Comparison of ENCODE assay signal across 36 cellular contexts in the genomic region with DNA sequence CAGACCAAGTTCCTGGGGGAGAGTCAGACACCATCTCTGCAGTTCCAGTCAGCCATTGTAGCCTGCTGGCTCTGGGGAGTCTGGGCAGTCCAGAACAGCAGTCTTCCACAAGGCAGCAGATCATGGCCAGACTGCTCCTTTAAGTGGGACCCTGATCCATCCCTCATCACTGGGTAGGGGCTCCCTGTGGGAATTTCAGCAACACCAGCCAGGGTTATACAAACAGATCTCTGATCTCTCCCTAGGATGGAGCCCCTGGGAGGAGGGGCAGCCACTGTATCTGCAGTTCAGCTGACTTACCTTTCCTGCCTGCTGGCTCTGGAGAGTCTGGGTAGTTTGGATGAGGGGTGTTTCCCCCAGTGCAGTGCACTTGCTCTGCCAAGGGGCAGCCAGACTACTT. TPM values are rescaled to one million over a fixed set of nuclear protein-coding genes. Genes with fewer than 3 reads are reported as not detected.
"Had no signal": no experiment of that assay in that cellular context is flagged by ENCODE, and none has a peak within 500 bp of the region (broad histone marks: within the 10 kb centered on the region; RNA-seq: fewer than 3 reads in every experiment).

No MANE protein-coding gene starts in this region.

- H3K4me3 ChIP-seq: adrenal gland, ascending aorta, body of pancreas, breast epithelium, cardiac muscle cell had no signal

- H3K27ac ChIP-seq: adrenal gland, ascending aorta, body of pancreas, brain microvascular endothelial cell, breast epithelium, cardiac muscle cell had no signal

- H3K27me3 ChIP-seq: adrenal gland, ascending aorta, body of pancreas, brain microvascular endothelial cell, breast epithelium, cardiac muscle cell had no signal

- H3K4me1 ChIP-seq: adrenal gland, ascending aorta, body of pancreas, breast epithelium had no signal

- FAIRE-seq: astrocyte, bronchial epithelial cell had no signal

- ATAC-seq: activated naive CD4-positive, alpha-beta T cell treated with anti-CD3 and anti-CD28 coated beads, Interleukin-2, amount 50 U/mL, for 72 hours; activated naive CD8-positive, alpha-beta T cell treated with anti-CD3 and anti-CD28 coated beads, Interleukin-2, amount 50 U/mL, for 24 hours; activated T-cell treated with anti-CD3 and anti-CD28 coated beads, Interleukin-2, amount 50 U/mL, for 4 hours; activated T-cell treated with anti-CD3 and anti-CD28 coated beads, Interleukin-2, amount 50 U/mL, for 72 hours; activated T-helper 17 cell treated with anti-CD3 and anti-CD28 coated beads, Interleukin-2, amount 50 U/mL, for 72 hours; body of pancreas had no signal

- DNase-seq: activated effector memory CD4-positive, alpha-beta T cell treated with anti-CD3 and anti-CD28 coated beads, Interleukin-2, amount 50 U/mL, for 16 hours; activated effector memory CD4-positive, alpha-beta T cell treated with Interleukin-2 at 50 U/mL for 16 hours; activated gamma-delta T cell; activated gamma-delta T cell treated with Interleukin-2 at 50 U/mL for 16 hours; activated naive CD4-positive, alpha-beta T cell; activated naive CD4-positive, alpha-beta T cell treated with anti-CD3 and anti-CD28 coated beads for 36 hours; activated naive CD4-positive, alpha-beta T cell treated with anti-CD3 and anti-CD28 coated beads, Interleukin-2, amount 10 ng/mL, durations not matched to agents 7 days and 5 days; activated naive CD4-positive, alpha-beta T cell treated with anti-CD3 and anti-CD28 coated beads, Interleukin-2, amount 50 U/mL, for 16 hours; activated naive CD4-positive, alpha-beta T cell treated with Interleukin-2 at 50 U/mL for 16 hours; activated naive CD8-positive, alpha-beta T cell treated with anti-CD3 and anti-CD28 coated beads for 36 hours; activated naive CD8-positive, alpha-beta T cell treated with anti-CD3 and anti-CD28 coated beads, Interleukin-2, amount 10 ng/mL, durations not matched to agents 7 days and 5 days; activated naive CD8-positive, alpha-beta T cell treated with anti-CD3 and anti-CD28 coated beads, Interleukin-2, amount 50 U/mL, for 24 hours; activated T-cell treated with anti-CD3 and anti-CD28 coated beads, Interleukin-2, amount 50 U/mL, for 24 hours; activated T-cell treated with anti-CD3 and anti-CD28 coated beads, Interleukin-2, amount 50 U/mL, for 4 hours; activated T-cell treated with anti-CD3 and anti-CD28 coated beads, Interleukin-2, amount 50 U/mL, for 48 hours; activated T-cell treated with anti-CD3 and anti-CD28 coated beads, Interleukin-2, amount 50 U/mL, for 72 hours; adrenal gland; amniotic stem cell; amygdala; anterior cingulate cortex; aorta; body of pancreas; brain microvascular endothelial cell; caudate nucleus; central memory CD4-positive, alpha-beta T cell; cerebellar nuclear complex had no signal

- H3K36me3 ChIP-seq: adrenal gland, ascending aorta, brain microvascular endothelial cell, breast epithelium, cardiac muscle cell had no signal

RNA-seq across cellular contexts. Expression of a gene that starts 42.1 kb away (rescaled TPM):
- total RNA-seq: activated naive CD4-positive, alpha-beta T cell treated with anti-CD3 and anti-CD28 coated beads for 36 hours; activated naive CD4-positive, alpha-beta T cell treated with anti-CD3 and anti-CD28 coated beads, Interleukin-2, amount 50 U/mL, for 72 hours; activated naive CD8-positive, alpha-beta T cell treated with anti-CD3 and anti-CD28 coated beads for 36 hours; activated naive CD8-positive, alpha-beta T cell treated with anti-CD3 and anti-CD28 coated beads, Interleukin-2, amount 10 ng/mL, durations not matched to agents 7 days and 5 days; activated T-cell treated with anti-CD3 and anti-CD28 coated beads, Interleukin-2, amount 50 U/mL, for 4 hours; activated T-cell treated with anti-CD3 and anti-CD28 coated beads, Interleukin-2, amount 50 U/mL, for 72 hours; activated T-helper 1 cell treated with anti-CD3 and anti-CD28 coated beads, Interleukin-12 subunit alpha, Interleukin-12 subunit beta, Interleukin-2, Interleukin-4 antibody, amounts not matched to agents 30 ng/mL and 10 ng/mL and 1 ng/mL, durations not matched to agents 14 hours and 24 hours and 36 hours; activated T-helper 17 cell treated with anti-CD3 and anti-CD28 coated beads, Interleukin-2, amount 50 U/mL, for 72 hours; activated T-helper 2 cell treated with anti-CD3 and anti-CD28 coated beads, Interferon-gamma antibody, Interleukin-2, Interleukin-4, amounts not matched to agents 10 μg/mL and 5 μg/mL and 100 μg/mL, durations not matched to agents 14 hours and 24 hours and 36 hours; body of pancreas had no signal
- polyA plus RNA-seq: adipose tissue, cardiac muscle cell had no signal
